ENCODE assay signal across 15 cellular contexts in the genomic region with DNA sequence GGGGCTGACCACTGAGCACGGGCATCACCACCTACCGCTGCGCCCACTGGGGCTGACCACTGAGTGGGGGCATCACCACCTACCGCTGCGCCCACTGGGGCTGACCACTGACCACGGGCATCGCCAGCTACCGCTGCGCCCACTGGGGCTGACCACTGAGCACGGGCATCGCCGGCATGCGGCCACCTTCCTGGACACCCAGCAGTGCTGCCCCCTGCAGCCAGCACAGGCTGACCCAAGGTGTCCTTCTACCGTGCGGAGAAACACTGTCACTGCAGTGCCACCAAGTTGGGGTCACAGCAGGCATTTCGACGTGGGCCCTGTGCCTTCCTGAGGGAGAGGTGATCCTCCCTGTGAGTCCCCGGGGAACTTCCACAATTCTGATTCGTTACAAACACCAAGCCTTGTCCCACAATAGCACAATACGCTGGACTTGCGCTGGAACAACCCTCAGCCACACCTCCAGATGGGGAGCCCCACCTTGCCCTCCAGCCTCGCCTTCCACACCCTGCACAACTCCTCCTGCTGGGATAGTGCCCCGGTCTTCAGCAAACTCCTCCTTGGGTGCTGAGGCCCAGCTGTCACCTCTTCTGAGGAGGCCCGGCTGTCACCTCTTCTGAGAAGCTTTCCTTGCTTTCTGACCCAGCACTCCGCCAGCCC.
"Had no signal": no experiment of that assay in that cellular context is flagged by ENCODE, and none has a peak within 500 bp of the region (broad histone marks: within the 10 kb centered on the region; RNA-seq: fewer than 3 reads in every experiment).

No MANE protein-coding gene starts in this region.

- H3K27ac Mint-ChIP-seq: activated naive CD4-positive, alpha-beta T cell treated with anti-CD3 and anti-CD28 coated beads for 36 hours; activated T-helper 17 cell treated with anti-CD3 and anti-CD28 coated beads, Interleukin-2, amount 50 U/mL, for 72 hours; nephron progenitor cell; progenitor cell of endocrine pancreas had no signal

- H3K27me3 ChIP-seq: ascending aorta, cardiac muscle cell, gastroesophageal sphincter, right atrium auricular region, transverse colon had no signal

- H3K9me3 Mint-ChIP-seq: activated naive CD4-positive, alpha-beta T cell treated with anti-CD3 and anti-CD28 coated beads for 36 hours; activated T-helper 17 cell treated with anti-CD3 and anti-CD28 coated beads, Interleukin-2, amount 50 U/mL, for 72 hours; nephron progenitor cell had no signal

- H3K27me3 Mint-ChIP-seq: activated T-helper 17 cell treated with anti-CD3 and anti-CD28 coated beads, Interleukin-2, amount 50 U/mL, for 72 hours; progenitor cell of endocrine pancreas had no signal

- H3K27ac ChIP-seq: ascending aorta, cardiac muscle cell, gastroesophageal sphincter, right atrium auricular region, transverse colon had no signal

- H3K4me1 ChIP-seq: ascending aorta had no signal

- DNase-seq: activated CD4-positive, alpha-beta T cell treated with anti-CD3 and anti-CD28 coated beads, Interleukin-2, amount 50 U/mL, for 4 hours; activated CD4-positive, CD25-positive, alpha-beta regulatory T cell treated with anti-CD3 and anti-CD28 coated beads, Interleukin-2, amount 50 U/mL, for 72 hours; activated naive CD4-positive, alpha-beta T cell treated with anti-CD3 and anti-CD28 coated beads for 36 hours; activated T-cell treated with anti-CD3 and anti-CD28 coated beads for 4 hours; nephron progenitor cell; small intestine; stimulated activated CD4-positive, alpha-beta T cell treated with anti-CD3 and anti-CD28 coated beads, Interleukin-4, amount 100 ng/mL, for 24 hours; stimulated activated naive CD8-positive, alpha-beta T cell treated with anti-CD3 and anti-CD28 coated beads, Interleukin-15, Interleukin-2, amounts not matched to agents 100 U/mL and 50 U/mL, for 24 hours; transverse colon had no signal

- H3K4me1 Mint-ChIP-seq: activated T-helper 17 cell treated with anti-CD3 and anti-CD28 coated beads, Interleukin-2, amount 50 U/mL, for 72 hours had no signal

- H3K4me3 ChIP-seq: ascending aorta, cardiac muscle cell, gastroesophageal sphincter, right atrium auricular region, transverse colon had no signal

- H3K4me3 Mint-ChIP-seq: activated naive CD4-positive, alpha-beta T cell treated with anti-CD3 and anti-CD28 coated beads for 36 hours; activated T-helper 17 cell treated with anti-CD3 and anti-CD28 coated beads, Interleukin-2, amount 50 U/mL, for 72 hours; nephron progenitor cell had no signal

- H3K9me3 ChIP-seq: ascending aorta, gastroesophageal sphincter, right atrium auricular region, transverse colon had no signal

- H3K36me3 ChIP-seq: cardiac muscle cell, right atrium auricular region, transverse colon had no signal
